8 cellular contexts compared by ENCODE assay signal in genomic region chrX:104165894-104166734, GRCh38. TPM values are rescaled to one million over a fixed set of nuclear protein-coding genes. Genes with fewer than 3 reads are reported as not detected.
DNase-seq lines count a peak whose midpoint lies in the region; ATAC-seq and TF ChIP-seq lines count a peak whose summit lies in the region.

Gene FAM199X (plus strand): TSS chrX:104166453. CDS start chrX:104166786, 333 bp downstream.

- peak within 1 kb of the TSS; percentile 79 for H3K27ac Mint-ChIP-seq in activated CD4-positive, alpha-beta memory T cell treated with anti-CD3 and anti-CD28 coated beads, Interleukin-2, amount 10 ng/mL, durations not matched to agents 7 days and 5 days

- peak within 1 kb of the TSS; percentile 73 to 94 for H3K27ac ChIP-seq in lung (ENCODE audit: low read depth in 1 of 2, low read length in 1 of 2)

- peak within 1 kb of the TSS; percentile 74 for H3K4me3 Mint-ChIP-seq in activated CD4-positive, alpha-beta memory T cell treated with anti-CD3 and anti-CD28 coated beads, Interleukin-2, amount 10 ng/mL, durations not matched to agents 7 days and 5 days

- H3K36me3 ChIP-seq in lung (ENCODE audit: control insufficient read depth in 2 of 2, insufficient read depth in 2 of 2, low read length in 2 of 2), result no peaks in the 10 kb centered on the region

- H3K4me3 ChIP-seq in lung, result peak within 1 kb of the TSS; percentile 81

- TF ChIP-seq CTCF in lung (IDR thresholded peaks at IDR 0.05; ENCODE audit: control extremely low read depth, extremely low read depth), result peak; percentile 53

- H3K36me3 Mint-ChIP-seq in activated CD4-positive, alpha-beta memory T cell treated with anti-CD3 and anti-CD28 coated beads, Interleukin-2, amount 10 ng/mL, durations not matched to agents 7 days and 5 days (ENCODE audit: low read depth), result peaks cover 19% of the 10 kb centered on the region

- no peaks in the 10 kb centered on the region for H3K9me3 ChIP-seq in lung (ENCODE audit: control insufficient read depth in 2 of 2, insufficient read depth in 1 of 2, low read length in 1 of 2)

- peaks cover 30% of the 10 kb centered on the region for H3K4me1 Mint-ChIP-seq in activated CD4-positive, alpha-beta memory T cell treated with anti-CD3 and anti-CD28 coated beads, Interleukin-2, amount 10 ng/mL, durations not matched to agents 7 days and 5 days

- H3K27me3 Mint-ChIP-seq in activated CD4-positive, alpha-beta memory T cell treated with anti-CD3 and anti-CD28 coated beads, Interleukin-2, amount 10 ng/mL, durations not matched to agents 7 days and 5 days, result no peaks in the 10 kb centered on the region

- CTCF ChIA-PET in activated CD4-positive, alpha-beta memory T cell treated with anti-CD3 and anti-CD28 coated beads, Interleukin-2, amount 10 ng/mL, durations not matched to agents 7 days and 5 days (lab: Charles Lee), result interaction anchor here (1.1 to 3.6 kb wide), 2 partner anchors 9 to 29 kb away, joined by 7 to 43 read pairs; partner anchors contain the start of gene SLC25A53

- DNase-seq in CMK (ENCODE audit: low read depth), result peak; percentile 64
- DNase-seq in HK-2 (ENCODE audit: unreplicated experiment), result peak; percentile 90
- peak; percentile 69 for DNase-seq in NCI-H82 treated with DMSO at 0.1 percent for 48 hours (lab: John Stamatoyannopoulos, UW; ENCODE audit: unreplicated experiment)
- peak; percentile 87 for DNase-seq in activated CD4-positive, alpha-beta memory T cell treated with anti-CD3 and anti-CD28 coated beads, Interleukin-2, amount 10 ng/mL, durations not matched to agents 7 days and 5 days
- DNase-seq in ecto neural progenitor cell (ENCODE audit: low spot score), result peak; percentile 91
- peak; percentile 88 for DNase-seq in lung (ENCODE audit: low spot score)
- peak; percentile 58 to 80 (median 67) for DNase-seq in stimulated activated CD4-positive, alpha-beta T cell treated with anti-CD3 and anti-CD28 coated beads, TNF-alpha, amount 100 ng/mL, for 24 hours (ENCODE audit: low read depth in 3 of 3)

- 3 to 33% methylated on average over 22 to 71 of the region's 71 CpGs for WGBS in lung, 2 donors

- ATAC-seq in GM19455 (IDR thresholded peaks at IDR 0.05; ENCODE audit: unreplicated experiment) (peak; percentile 95), lung (ENCODE audit: insufficient read depth, low FRiP score) (peak; percentile 97)

- H3K4me1 ChIP-seq in lung (ENCODE audit: control insufficient read depth in 2 of 2, insufficient read depth in 2 of 2, low read length in 2 of 2), result no peaks in the 10 kb centered on the region

- no peaks in the 10 kb centered on the region for H3K9me3 Mint-ChIP-seq in activated CD4-positive, alpha-beta memory T cell treated with anti-CD3 and anti-CD28 coated beads, Interleukin-2, amount 10 ng/mL, durations not matched to agents 7 days and 5 days

- H3K27me3 ChIP-seq in lung (ENCODE audit: control insufficient read depth, insufficient read depth), result no peaks in the 10 kb centered on the region

- POLR2A ChIA-PET in activated CD4-positive, alpha-beta memory T cell treated with anti-CD3 and anti-CD28 coated beads, Interleukin-2, amount 10 ng/mL, durations not matched to agents 7 days and 5 days (lab: Charles Lee), result interaction anchor here (0.9 to 3.6 kb wide), 4 partner anchors 9 to 53 kb away, joined by 3 to 57 read pairs (median 4); partner anchors contain the start of gene SLC25A53

RNA-seq across cellular contexts. Expression of gene FAM199X, which starts in this region (rescaled TPM):
- 10 to 100 TPM; 12.9 to 13.1 TPM for total RNA-seq in activated CD4-positive, alpha-beta memory T cell treated with anti-CD3 and anti-CD28 coated beads, Interleukin-2, amount 10 ng/mL, durations not matched to agents 7 days and 5 days
- 10 to 100 TPM; 15.1 to 30.5 TPM for total RNA-seq in lung
- polyA plus RNA-seq in lung, result 1 to 10 TPM; 7.5 to 8.6 TPM

Comparison
In these comparisons a context has a peak if more than half of its experiments do, and no peak if none do; other contexts are left out.
1. Peak in every context shown above with its lines: DNase-seq, ATAC-seq, H3K4me3 ChIP-seq and H3K27ac ChIP-seq.